In the genomic region with DNA sequence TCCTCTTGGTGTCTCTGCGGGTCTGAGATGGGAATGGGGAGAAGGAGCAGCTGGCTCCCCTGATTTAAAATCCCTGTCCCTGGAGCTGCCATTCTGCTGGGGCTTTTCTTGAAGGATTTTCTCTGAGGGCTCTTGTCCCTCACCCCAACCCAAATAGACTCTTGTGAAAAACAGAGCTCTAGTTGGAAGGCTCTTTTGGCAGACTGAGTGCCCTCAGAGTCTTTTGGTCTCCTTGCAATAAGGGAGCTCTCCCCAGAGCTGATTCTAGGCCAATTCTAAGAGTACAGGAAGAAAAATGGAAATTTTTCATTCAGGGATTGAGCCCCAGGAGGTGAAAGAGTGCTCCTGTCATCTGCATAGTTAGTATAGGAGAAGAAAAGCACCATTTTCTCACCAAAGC, we compare ENCODE assay signal across 1 cellular context.
TF ChIP-seq lines count a peak whose summit lies in the region.

No MANE protein-coding gene starts in this region.

TF ChIP-seq in endothelial cell of umbilical vein, 7 proteins besides CTCF, POLR2A, EP300 and RAD21 (continued from another document):
- TF ChIP-seq, protein P1, sequence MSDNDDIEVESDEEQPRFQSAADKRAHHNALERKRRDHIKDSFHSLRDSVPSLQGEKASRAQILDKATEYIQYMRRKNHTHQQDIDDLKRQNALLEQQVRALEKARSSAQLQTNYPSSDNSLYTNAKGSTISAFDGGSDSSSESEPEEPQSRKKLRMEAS (IDR thresholded peaks at IDR 0.05; ENCODE audit: insufficient read depth, insufficient read length) = no peak
- TF ChIP-seq EZH2 (IDR thresholded peaks at IDR 0.05; ENCODE audit: borderline replicate concordance, low read depth, low read length, severe bottlenecking) = no peak
- no peak for TF ChIP-seq FOS (IDR thresholded peaks at IDR 0.05; ENCODE audit: borderline replicate concordance, insufficient read depth, low read length)
- no peak for TF ChIP-seq MYC (IDR thresholded peaks at IDR 0.05; ENCODE audit: low read depth, low read length)
- no peak for TF ChIP-seq GATA2 (IDR thresholded peaks at IDR 0.05; ENCODE audit: insufficient read depth, insufficient read length, low read depth, low read length)
